1 cellular context compared by ENCODE assay signal in genomic region chr21:42009018-42009830, GRCh38.
TF ChIP-seq lines count a peak whose summit lies in the region.

No MANE protein-coding gene starts in this region.

TF ChIP-seq in HepG2, 621 proteins besides CTCF, POLR2A, EP300 and RAD21 (continued from another document and continues in another):
- TF ChIP-seq RNF219 (CRISPR knock-in tag; IDR thresholded peaks at IDR 0.05) (no peak), DMAP1 (CRISPR knock-in tag; IDR thresholded peaks at IDR 0.05) (peak; percentile 19; the same call in 1 of the 2 replicates), ATF3 (CRISPR knock-in tag; IDR thresholded peaks at IDR 0.05) (no peak), MXD1 (CRISPR knock-in tag; IDR thresholded peaks at IDR 0.05) (peak; percentile 20), POGK (CRISPR knock-in tag; conservative IDR thresholded peaks at IDR 0.05) (no peak), MTF2 (CRISPR knock-in tag; IDR thresholded peaks at IDR 0.05; ENCODE audit: borderline replicate concordance) (no peak), ZNF780A (CRISPR knock-in tag; IDR thresholded peaks at IDR 0.05) (no peak), ZBED4 (CRISPR knock-in tag; IDR thresholded peaks at IDR 0.05; ENCODE audit: borderline replicate concordance) (no peak), U2AF2 (IDR thresholded peaks at IDR 0.05; ENCODE audit: low read depth, low read length) (no peak), SKIL (CRISPR knock-in tag; IDR thresholded peaks at IDR 0.05; ENCODE audit: borderline replicate concordance) (no peak), ZBTB49 (CRISPR knock-in tag; IDR thresholded peaks at IDR 0.05; ENCODE audit: borderline replicate concordance) (no peak), ZNF264 (CRISPR knock-in tag; IDR thresholded peaks at IDR 0.05) (0 out of 2 replicates have a peak, but pooled peaks have one; percentile 26), ARID5B (CRISPR knock-in tag; IDR thresholded peaks at IDR 0.05) (no peak), ZNF772 (CRISPR knock-in tag; IDR thresholded peaks at IDR 0.05) (no peak), CEBPG (CRISPR knock-in tag; IDR thresholded peaks at IDR 0.05) (no peak), RNF2 (conservative IDR thresholded peaks at IDR 0.05; ENCODE audit: low read depth) (no peak; the same call in 1 of the 2 replicates), NFRKB (IDR thresholded peaks at IDR 0.05) (no peak), SNRNP70 (IDR thresholded peaks at IDR 0.05; ENCODE audit: low read depth, low read length) (no peak), ZNF350 (CRISPR knock-in tag; IDR thresholded peaks at IDR 0.05; ENCODE audit: borderline replicate concordance, low read depth) (no peak), ZNF691 (CRISPR knock-in tag; IDR thresholded peaks at IDR 0.05; ENCODE audit: borderline replicate concordance, low read depth) (no peak), ZNF576 (CRISPR knock-in tag; IDR thresholded peaks at IDR 0.05) (0 out of 2 replicates have a peak, but pooled peaks have one; percentile 11), ZNF124 (CRISPR knock-in tag; IDR thresholded peaks at IDR 0.05) (no peak), NFYC (CRISPR knock-in tag; IDR thresholded peaks at IDR 0.05) (no peak), ZNF34 (CRISPR knock-in tag; IDR thresholded peaks at IDR 0.05; ENCODE audit: borderline replicate concordance) (no peak), XBP1 (CRISPR knock-in tag; IDR thresholded peaks at IDR 0.05) (no peak), DRAP1 (CRISPR knock-in tag; IDR thresholded peaks at IDR 0.05) (no peak), NFATC3 (CRISPR knock-in tag; IDR thresholded peaks at IDR 0.05) (no peak), ZBTB14 (CRISPR knock-in tag; IDR thresholded peaks at IDR 0.05) (no peak; the same call in 1 of the 2 replicates), ZMYM3 (CRISPR knock-in tag; IDR thresholded peaks at IDR 0.05) (no peak), ZIK1 (CRISPR knock-in tag; IDR thresholded peaks at IDR 0.05; ENCODE audit: borderline replicate concordance, low read depth) (no peak), ARNTL (CRISPR knock-in tag; IDR thresholded peaks at IDR 0.05) (no peak), SP1 (IDR thresholded peaks at IDR 0.05) (no peak), SP1 (CRISPR knock-in tag; IDR thresholded peaks at IDR 0.05) (no peak), RFXAP (CRISPR knock-in tag; IDR thresholded peaks at IDR 0.05; ENCODE audit: borderline replicate concordance) (peak; percentile 56; the same call in 1 of the 2 replicates), ZKSCAN8 (CRISPR knock-in tag; IDR thresholded peaks at IDR 0.05; ENCODE audit: borderline replicate concordance) (no peak), ZNF496 (CRISPR knock-in tag; IDR thresholded peaks at IDR 0.05; ENCODE audit: insufficient replicate concordance) (no peak), ZNF275 (CRISPR knock-in tag; IDR thresholded peaks at IDR 0.05; ENCODE audit: borderline replicate concordance) (no peak; the same call in 1 of the 2 replicates), KLF13 (CRISPR knock-in tag; IDR thresholded peaks at IDR 0.05) (no peak), ZNF160 (CRISPR knock-in tag; IDR thresholded peaks at IDR 0.05) (no peak)
